In genomic region chr1:9539165-9539828, GRCh38 we compare ENCODE assay signal across 8 cellular contexts. TPM values are rescaled to one million over a fixed set of nuclear protein-coding genes. Genes with fewer than 3 reads are reported as not detected.
A peak's percentile ranks its signal among the peaks of the same experiment; 100 is the strongest.
DNase-seq lines count a peak whose midpoint lies in the region; ATAC-seq, FAIRE-seq and TF ChIP-seq lines count a peak whose summit lies in the region.

TSS of gene SLC25A33 (plus strand) at chr1:9539465. CDS start at chr1:9539692, 227 bp downstream.

- H3K4me3 ChIP-seq in AG04450 (ENCODE audit: low read depth, low read length) = peak within 1 kb of the TSS; percentile 82
- peak within 1 kb of the TSS; percentile 74 for H3K4me3 ChIP-seq in WI38 (ENCODE audit: low read depth, low read length)
- H3K4me3 ChIP-seq in bronchial epithelial cell (ENCODE audit: low read depth, low read length) = peak within 1 kb of the TSS; percentile 77
- H3K4me3 ChIP-seq in smooth muscle cell = peak within 1 kb of the TSS; percentile 67

- H3K79me2 ChIP-seq in smooth muscle cell (ENCODE audit: low read depth) = peaks cover 44% of the 10 kb centered on the region

- DNase-seq in AG04450 (ENCODE audit: low read depth, low spot score) = peak; percentile 95
- peak; percentile 89 for DNase-seq in NCI-H2196 treated with DMSO at 0.1 percent for 48 hours (lab: John Stamatoyannopoulos, UW; ENCODE audit: unreplicated experiment)
- DNase-seq in bronchial epithelial cell (ENCODE audit: low read depth) = peak; percentile 80
- peak; percentile 99 for DNase-seq in iPS-NIHi7 (ENCODE audit: extremely low spot score)
- peak; percentile 96 for DNase-seq in smooth muscle cell (lab: John Stamatoyannopoulos, UW; ENCODE audit: unreplicated experiment)

- 1% methylated on average over 60 of the region's 92 CpGs for WGBS in smooth muscle cell (ENCODE audit: low lambda C conversion rate)

- H3K4me2 ChIP-seq in smooth muscle cell = peak within 1 kb of the TSS; percentile 94

- H3K9me3 ChIP-seq in AG04450 (ENCODE audit: control insufficient read depth, insufficient read depth, low read length) = no peaks in the 10 kb centered on the region; the same call in 1 of the 2 replicates
- H3K9me3 ChIP-seq in smooth muscle cell (replicated peaks; ENCODE audit: low read depth) = no peaks in the 10 kb centered on the region

- peaks cover 8% of the 10 kb centered on the region for H3F3A ChIP-seq in smooth muscle cell (ENCODE audit: low read depth)

- no peak for FAIRE-seq in bronchial epithelial cell (lab: Jason Lieb, UNC)

- H2AFZ ChIP-seq in smooth muscle cell (ENCODE audit: low read depth) = peak within 1 kb of the TSS; percentile 90

- ATAC-seq in GM18907 (IDR thresholded peaks at IDR 0.05; ENCODE audit: unreplicated experiment) (peak; percentile 93), HG03139 (IDR thresholded peaks at IDR 0.05; ENCODE audit: unreplicated experiment) (peak; percentile 92)

- H3K36me3 ChIP-seq in bronchial epithelial cell (ENCODE audit: control insufficient read depth, insufficient read depth, low read length) (no peaks in the 10 kb centered on the region), smooth muscle cell (ENCODE audit: low read depth) (no peaks in the 10 kb centered on the region)

- H3K4me1 ChIP-seq in smooth muscle cell (ENCODE audit: low read depth) = peaks cover 12% of the 10 kb centered on the region

- H3K9ac ChIP-seq in smooth muscle cell (ENCODE audit: low read depth) = peak within 1 kb of the TSS; percentile 61

- no peaks in the 10 kb centered on the region for H3K27me3 ChIP-seq in AG04450 (ENCODE audit: control insufficient read depth, insufficient read depth, low read length)
- H3K27me3 ChIP-seq in bronchial epithelial cell (ENCODE audit: control insufficient read depth, insufficient read depth, low read length) = no peaks in the 10 kb centered on the region
- no peaks in the 10 kb centered on the region for H3K27me3 ChIP-seq in smooth muscle cell (ENCODE audit: low read depth)

- no peak for TF ChIP-seq CTCF in AG04450 (IDR thresholded peaks at IDR 0.05; ENCODE audit: low read depth, low read length)
- TF ChIP-seq CTCF in WI38 (IDR thresholded peaks at IDR 0.05; ENCODE audit: low read depth, low read length) = no peak
- no peak for TF ChIP-seq CTCF in bronchial epithelial cell (IDR thresholded peaks at IDR 0.05; ENCODE audit: insufficient read depth, low read length, severe bottlenecking)
- TF ChIP-seq CTCF in smooth muscle cell (IDR thresholded peaks at IDR 0.05; ENCODE audit: borderline replicate concordance, insufficient read depth, poor library complexity, severe bottlenecking) = no peak

- peaks cover 30% of the 10 kb centered on the region for H4K20me1 ChIP-seq in smooth muscle cell (ENCODE audit: low read depth)

- CTCF ChIA-PET in AG04450 (lab: Charles Lee) = no interaction called here

- POLR2A ChIA-PET in AG04450 (lab: Yijun Ruan, JAX) = interaction anchor here (0.6 to 1.5 kb wide), 4 partner anchors 12 to 250 kb away, joined by 4 to 8 read pairs (median 6); no protein-coding TSS in a partner anchor

- H3K27ac ChIP-seq in AG04450 (ENCODE audit: low read depth, low read length) (peak within 1 kb of the TSS; percentile 61), smooth muscle cell (ENCODE audit: low read depth) (peak within 1 kb of the TSS; percentile 79)

RNA-seq across cellular contexts. Expression of gene SLC25A33, which starts in this region (rescaled TPM):
- 3.3 and 4.1 TPM in 2 replicates for polyA plus RNA-seq in AG04450 (2011; rRNA removed)
- polyA minus RNA-seq in AG04450 (2011; rRNA and poly(A)+ RNA removed) = 2.0 TPM in 2 replicates
- total RNA-seq in bronchial epithelial cell = 4.7 and 9.5 TPM in 2 replicates
- 5.5 and 7.1 TPM in 2 replicates for total RNA-seq in smooth muscle cell
- 3.9 and 5.4 TPM in 2 replicates for polyA plus RNA-seq in smooth muscle cell

Comparison
In these comparisons a context has a peak if more than half of its experiments do, and no peak if none do; other contexts are left out.
1. Peak in every context shown above with its lines: DNase-seq, ATAC-seq, H3K4me3 ChIP-seq and H3K27ac ChIP-seq.